Comparison of ENCODE assay signal across 8 cellular contexts in genomic region chr10:31836569-31837406, GRCh38.
A peak's percentile ranks its signal among the peaks of the same experiment; 100 is the strongest.
DNase-seq lines count a peak whose midpoint lies in the region; ATAC-seq and TF ChIP-seq lines count a peak whose summit lies in the region.

No MANE protein-coding gene starts in this region.

- in situ Hi-C loops in astrocyte of the spinal cord (cut with HindIII; ENCODE audit: low sequenced_read_pairs), result no loop called here

- H3K9me3 ChIP-seq in cardiac muscle cell (ENCODE audit: low read depth) (no peaks in the 10 kb centered on the region), Karpas-422 (ENCODE audit: low read length) (no peaks in the 10 kb centered on the region), left lung (no peaks in the 10 kb centered on the region)

- intact Hi-C loops in cardiac septum (cut with DNase I), result no loop called here
- intact Hi-C loops in left lung (cut with DNase I), result no loop called here

- peak overlapping the region; percentile 61; the same call in 1 of the 2 replicates for H2AFZ ChIP-seq in Karpas-422 (ENCODE audit: low read length)

- H3K4me3 ChIP-seq in cardiac muscle cell, result no peak overlapping the region
- peak overlapping the region; percentile 51; the same call in 1 of the 2 replicates for H3K4me3 ChIP-seq in Karpas-422 (ENCODE audit: low read length)
- no peak overlapping the region for H3K4me3 ChIP-seq in astrocyte of the spinal cord (ENCODE audit: low read depth, low read length)
- no peak overlapping the region for H3K4me3 ChIP-seq in left lung

- peak; percentile 49 for ATAC-seq in left lung
- ATAC-seq in GM19463 (IDR thresholded peaks at IDR 0.05; ENCODE audit: unreplicated experiment), result no peak

- H3K36me3 ChIP-seq in cardiac muscle cell (no peaks in the 10 kb centered on the region), Karpas-422 (ENCODE audit: insufficient read depth, low read length) (no peaks in the 10 kb centered on the region), left lung (no peaks in the 10 kb centered on the region)

- H3K27me3 ChIP-seq in cardiac muscle cell (no peaks in the 10 kb centered on the region), Karpas-422 (ENCODE audit: low read length) (no peaks in the 10 kb centered on the region), left lung (no peaks in the 10 kb centered on the region)

- H3K79me2 ChIP-seq in Karpas-422 (ENCODE audit: low read length), result no peaks in the 10 kb centered on the region

- H3K9me2 ChIP-seq in Karpas-422 (replicated peaks; ENCODE audit: insufficient read depth, low read length), result no peaks in the 10 kb centered on the region

- H3K4me2 ChIP-seq in Karpas-422 (ENCODE audit: low read depth, low read length, poor library complexity, severe bottlenecking), result peak overlapping the region; percentile 67

- TF ChIP-seq CTCF in cardiac muscle cell (IDR thresholded peaks at IDR 0.05; ENCODE audit: low read depth, low read length), result peak; percentile 82
- TF ChIP-seq CTCF in astrocyte of the spinal cord (IDR thresholded peaks at IDR 0.05; ENCODE audit: low read depth, low read length), result peak; percentile 88
- TF ChIP-seq CTCF in left lung (IDR thresholded peaks at IDR 0.05), result peak in 1 of 2 donors; percentile 45

- peak; percentile 45 to 62 for DNase-seq in cardiac muscle cell (ENCODE audit: low read depth in 1 of 2, low spot score in 1 of 2)
- DNase-seq in cardiac septum (ENCODE audit: low spot score), result no peak
- DNase-seq in Karpas-422, result peak; percentile 77
- DNase-seq in astrocyte of the spinal cord (ENCODE audit: low read depth, low spot score), result peak; percentile 48
- no peak for DNase-seq in left lung
- DNase-seq in cortex of kidney (lab: John Stamatoyannopoulos, UW), result no peak
- DNase-seq in UCSD-AML1 (lab: John Stamatoyannopoulos, UW; ENCODE audit: unreplicated experiment), result no peak

- peak overlapping the region; percentile 38 for H3K27ac ChIP-seq in cardiac muscle cell
- H3K27ac ChIP-seq in Karpas-422 (ENCODE audit: low read length), result peak overlapping the region; percentile 47; the same call in 1 of the 2 replicates
- no peak overlapping the region for H3K27ac ChIP-seq in left lung

- H3K9ac ChIP-seq in Karpas-422 (ENCODE audit: low read length), result peak overlapping the region; percentile 50

- H3K4me1 ChIP-seq in cardiac muscle cell (ENCODE audit: low read depth) (peaks cover 10% of the 10 kb centered on the region), Karpas-422 (ENCODE audit: low read length) (peaks cover 16% of the 10 kb centered on the region), left lung (no peaks in the 10 kb centered on the region)

- no peaks in the 10 kb centered on the region for H4K20me1 ChIP-seq in Karpas-422 (ENCODE audit: insufficient read depth, low read depth, low read length)

Comparison
In these comparisons a context has a peak if more than half of its experiments do, and no peak if none do; other contexts are left out.
1. DNase-seq: peak in cardiac muscle cell (2 of 2), Karpas-422 (single experiment) and astrocyte of the spinal cord (single experiment); none in cardiac septum (single experiment), left lung (0 of 2), cortex of kidney (single experiment) and UCSD-AML1 (single experiment).
2. H3K27ac ChIP-seq: peak in cardiac muscle cell (single experiment) and Karpas-422 (single experiment); none in left lung (0 of 2).